In genomic region chr20:59032713-59033059, GRCh38 we compare ENCODE assay signal across 2 cellular contexts.
A peak's percentile ranks its signal among the peaks of the same experiment; 100 is the strongest.
TF ChIP-seq lines count a peak whose summit lies in the region.

No MANE protein-coding gene starts in this region.

TF ChIP-seq in K562, 482 proteins besides CTCF, POLR2A, EP300 and RAD21 (continues in another document):
- TF ChIP-seq ZC3H11A (IDR thresholded peaks at IDR 0.05; ENCODE audit: low read depth, low read length) (no peak), YBX1 (IDR thresholded peaks at IDR 0.05) (no peak), NCOA4 (IDR thresholded peaks at IDR 0.05; ENCODE audit: partially characterized antibody) (no peak), RBBP5 (IDR thresholded peaks at IDR 0.05; ENCODE audit: borderline replicate concordance, insufficient read depth, low read length, poor library complexity, severe bottlenecking) (no peak), SAP30 (IDR thresholded peaks at IDR 0.05; ENCODE audit: borderline replicate concordance, insufficient read depth, low read depth, low read length, poor library complexity, severe bottlenecking) (peak; percentile 28), KDM2B (CRISPR knock-in tag; IDR thresholded peaks at IDR 0.05) (0 out of 2 replicates have a peak, but pooled peaks have one; percentile 72), POLR2G (IDR thresholded peaks at IDR 0.05; ENCODE audit: low read depth, low read length) (no peak), NR2C2 (CRISPR knock-in tag; IDR thresholded peaks at IDR 0.05) (no peak), NR2C2 (tag; IDR thresholded peaks at IDR 0.05) (peak; percentile 0; the same call in 1 of the 2 replicates), KLF6 (CRISPR knock-in tag; IDR thresholded peaks at IDR 0.05; ENCODE audit: borderline replicate concordance) (no peak), ZNF134 (CRISPR knock-in tag; conservative IDR thresholded peaks at IDR 0.05) (no peak), MAFK (IDR thresholded peaks at IDR 0.05; ENCODE audit: low read length) (no peak), HSF4 (CRISPR knock-in tag; IDR thresholded peaks at IDR 0.05; ENCODE audit: borderline replicate concordance) (0 out of 2 replicates have a peak, but pooled peaks have one; percentile 14), MAZ (CRISPR knock-in tag; conservative IDR thresholded peaks at IDR 0.05 in 1 of 2, IDR thresholded peaks at IDR 0.05 in 1 of 2) (no peak), PURB (CRISPR knock-in tag; IDR thresholded peaks at IDR 0.05; ENCODE audit: low read depth) (no peak), ZNF766 (CRISPR knock-in tag; conservative IDR thresholded peaks at IDR 0.05) (no peak), ZC3H4 (CRISPR knock-in tag; IDR thresholded peaks at IDR 0.05; ENCODE audit: borderline replicate concordance) (no peak), SP1 (CRISPR knock-in tag; IDR thresholded peaks at IDR 0.05) (no peak), HMG20B (CRISPR knock-in tag; IDR thresholded peaks at IDR 0.05) (peak; percentile 87; the same call in 1 of the 2 replicates), TAL1 (IDR thresholded peaks at IDR 0.05) (no peak), ELK1 (CRISPR knock-in tag; IDR thresholded peaks at IDR 0.05) (no peak), HNRNPK (IDR thresholded peaks at IDR 0.05; ENCODE audit: low read depth, low read length, poor library complexity, severe bottlenecking) (no peak), MTA1 (IDR thresholded peaks at IDR 0.05; ENCODE audit: borderline replicate concordance) (no peak), BMI1 (IDR thresholded peaks at IDR 0.05; ENCODE audit: low read length) (no peak), PTTG1 (tag; IDR thresholded peaks at IDR 0.05; ENCODE audit: low read depth) (no peak)
- TF ChIP-seq, protein P1, sequence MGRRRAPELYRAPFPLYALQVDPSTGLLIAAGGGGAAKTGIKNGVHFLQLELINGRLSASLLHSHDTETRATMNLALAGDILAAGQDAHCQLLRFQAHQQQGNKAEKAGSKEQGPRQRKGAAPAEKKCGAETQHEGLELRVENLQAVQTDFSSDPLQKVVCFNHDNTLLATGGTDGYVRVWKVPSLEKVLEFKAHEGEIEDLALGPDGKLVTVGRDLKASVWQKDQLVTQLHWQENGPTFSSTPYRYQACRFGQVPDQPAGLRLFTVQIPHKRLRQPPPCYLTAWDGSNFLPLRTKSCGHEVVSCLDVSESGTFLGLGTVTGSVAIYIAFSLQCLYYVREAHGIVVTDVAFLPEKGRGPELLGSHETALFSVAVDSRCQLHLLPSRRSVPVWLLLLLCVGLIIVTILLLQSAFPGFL (CRISPR knock-in tag; IDR thresholded peaks at IDR 0.05) = no peak
- TF ChIP-seq, protein P2, sequence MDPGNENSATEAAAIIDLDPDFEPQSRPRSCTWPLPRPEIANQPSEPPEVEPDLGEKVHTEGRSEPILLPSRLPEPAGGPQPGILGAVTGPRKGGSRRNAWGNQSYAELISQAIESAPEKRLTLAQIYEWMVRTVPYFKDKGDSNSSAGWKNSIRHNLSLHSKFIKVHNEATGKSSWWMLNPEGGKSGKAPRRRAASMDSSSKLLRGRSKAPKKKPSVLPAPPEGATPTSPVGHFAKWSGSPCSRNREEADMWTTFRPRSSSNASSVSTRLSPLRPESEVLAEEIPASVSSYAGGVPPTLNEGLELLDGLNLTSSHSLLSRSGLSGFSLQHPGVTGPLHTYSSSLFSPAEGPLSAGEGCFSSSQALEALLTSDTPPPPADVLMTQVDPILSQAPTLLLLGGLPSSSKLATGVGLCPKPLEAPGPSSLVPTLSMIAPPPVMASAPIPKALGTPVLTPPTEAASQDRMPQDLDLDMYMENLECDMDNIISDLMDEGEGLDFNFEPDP (CRISPR knock-in tag; IDR thresholded peaks at IDR 0.05) = no peak
- TF ChIP-seq, protein P3, sequence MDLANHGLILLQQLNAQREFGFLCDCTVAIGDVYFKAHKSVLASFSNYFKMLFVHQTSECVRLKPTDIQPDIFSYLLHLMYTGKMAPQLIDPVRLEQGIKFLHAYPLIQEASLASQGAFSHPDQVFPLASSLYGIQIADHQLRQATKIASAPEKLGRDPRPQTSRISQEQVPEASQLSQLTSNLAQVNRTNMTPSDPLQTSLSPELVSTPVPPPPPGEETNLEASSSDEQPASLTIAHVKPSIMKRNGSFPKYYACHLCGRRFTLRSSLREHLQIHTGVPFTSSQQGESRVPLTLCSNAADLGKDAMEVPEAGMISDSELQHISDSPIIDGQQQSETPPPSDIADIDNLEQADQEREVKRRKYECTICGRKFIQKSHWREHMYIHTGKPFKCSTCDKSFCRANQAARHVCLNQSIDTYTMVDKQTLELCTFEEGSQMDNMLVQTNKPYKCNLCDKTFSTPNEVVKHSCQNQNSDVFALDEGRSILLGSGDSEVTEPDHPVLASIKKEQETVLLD (IDR thresholded peaks at IDR 0.05) = no peak
- TF ChIP-seq, protein P4, sequence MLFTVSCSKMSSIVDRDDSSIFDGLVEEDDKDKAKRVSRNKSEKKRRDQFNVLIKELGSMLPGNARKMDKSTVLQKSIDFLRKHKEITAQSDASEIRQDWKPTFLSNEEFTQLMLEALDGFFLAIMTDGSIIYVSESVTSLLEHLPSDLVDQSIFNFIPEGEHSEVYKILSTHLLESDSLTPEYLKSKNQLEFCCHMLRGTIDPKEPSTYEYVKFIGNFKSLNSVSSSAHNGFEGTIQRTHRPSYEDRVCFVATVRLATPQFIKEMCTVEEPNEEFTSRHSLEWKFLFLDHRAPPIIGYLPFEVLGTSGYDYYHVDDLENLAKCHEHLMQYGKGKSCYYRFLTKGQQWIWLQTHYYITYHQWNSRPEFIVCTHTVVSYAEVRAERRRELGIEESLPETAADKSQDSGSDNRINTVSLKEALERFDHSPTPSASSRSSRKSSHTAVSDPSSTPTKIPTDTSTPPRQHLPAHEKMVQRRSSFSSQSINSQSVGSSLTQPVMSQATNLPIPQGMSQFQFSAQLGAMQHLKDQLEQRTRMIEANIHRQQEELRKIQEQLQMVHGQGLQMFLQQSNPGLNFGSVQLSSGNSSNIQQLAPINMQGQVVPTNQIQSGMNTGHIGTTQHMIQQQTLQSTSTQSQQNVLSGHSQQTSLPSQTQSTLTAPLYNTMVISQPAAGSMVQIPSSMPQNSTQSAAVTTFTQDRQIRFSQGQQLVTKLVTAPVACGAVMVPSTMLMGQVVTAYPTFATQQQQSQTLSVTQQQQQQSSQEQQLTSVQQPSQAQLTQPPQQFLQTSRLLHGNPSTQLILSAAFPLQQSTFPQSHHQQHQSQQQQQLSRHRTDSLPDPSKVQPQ (CRISPR knock-in tag; IDR thresholded peaks at IDR 0.05; ENCODE audit: borderline replicate concordance) = no peak

TF ChIP-seq in GM12891, 5 proteins besides CTCF, POLR2A, EP300 and RAD21:
- no peak for TF ChIP-seq PAX5 (IDR thresholded peaks at IDR 0.05; ENCODE audit: insufficient read depth, low read length, severe bottlenecking)
- no peak for TF ChIP-seq TAF1 (IDR thresholded peaks at IDR 0.05; ENCODE audit: low read depth, low read length)
- TF ChIP-seq POU2F2 (IDR thresholded peaks at IDR 0.05; ENCODE audit: low read depth, low read length) = no peak
- no peak for TF ChIP-seq SPI1 (IDR thresholded peaks at IDR 0.05; ENCODE audit: low read depth, low read length)
- TF ChIP-seq POLR2AphosphoS5 (IDR thresholded peaks at IDR 0.05; ENCODE audit: low read depth, low read length) = no peak
